In genomic region chr1:169485427-169486280, GRCh38 we compare ENCODE assay signal across 1 cellular context.
TF ChIP-seq lines count a peak whose summit lies in the region.

Gene SLC19A2, minus strand, starts transcription at chr1:169485944. Its CDS starts 178 bp downstream, at chr1:169485766.

TF ChIP-seq in HepG2, 621 proteins besides CTCF, POLR2A, EP300 and RAD21 (continued from another document and continues in another):
- TF ChIP-seq ZBTB40 (IDR thresholded peaks at IDR 0.05): no peak
- peak; percentile 59 for TF ChIP-seq ZBTB40 (CRISPR knock-in tag; IDR thresholded peaks at IDR 0.05)
- peak; percentile 92 for TF ChIP-seq NFYC (CRISPR knock-in tag; IDR thresholded peaks at IDR 0.05)
- TF ChIP-seq TOE1 (CRISPR knock-in tag; IDR thresholded peaks at IDR 0.05): no peak
- TF ChIP-seq SCMH1 (CRISPR knock-in tag; IDR thresholded peaks at IDR 0.05; ENCODE audit: borderline replicate concordance): no peak
- TF ChIP-seq NR2C2 (CRISPR knock-in tag; IDR thresholded peaks at IDR 0.05; ENCODE audit: borderline replicate concordance): peak; percentile 63
- no peak for TF ChIP-seq ZSCAN30 (CRISPR knock-in tag; IDR thresholded peaks at IDR 0.05)
- TF ChIP-seq ATF7 (IDR thresholded peaks at IDR 0.05): no peak
- 0 out of 2 replicates have a peak, but pooled peaks have one; percentile 20 for TF ChIP-seq ATF7 (CRISPR knock-in tag; IDR thresholded peaks at IDR 0.05)
- peak; percentile 15; the same call in 1 of the 2 replicates for TF ChIP-seq PAX8 (CRISPR knock-in tag; IDR thresholded peaks at IDR 0.05; ENCODE audit: borderline replicate concordance)
- TF ChIP-seq ZBTB44 (CRISPR knock-in tag; IDR thresholded peaks at IDR 0.05): no peak
- no peak for TF ChIP-seq RORA (CRISPR knock-in tag; IDR thresholded peaks at IDR 0.05)
- no peak for TF ChIP-seq ZNF7 (CRISPR knock-in tag; IDR thresholded peaks at IDR 0.05)
- TF ChIP-seq MYC (CRISPR knock-in tag; IDR thresholded peaks at IDR 0.05; ENCODE audit: borderline replicate concordance): peak; percentile 95
- TF ChIP-seq ZNF670 (CRISPR knock-in tag; IDR thresholded peaks at IDR 0.05; ENCODE audit: borderline replicate concordance): peak; percentile 80; the same call in 1 of the 2 replicates
- no peak for TF ChIP-seq ZNF484 (CRISPR knock-in tag; IDR thresholded peaks at IDR 0.05; ENCODE audit: borderline replicate concordance, low read depth)
- TF ChIP-seq FOXK2 (IDR thresholded peaks at IDR 0.05): no peak
- TF ChIP-seq CBFB (CRISPR knock-in tag; IDR thresholded peaks at IDR 0.05): peak; percentile 59; the same call in 1 of the 2 replicates
- TF ChIP-seq E2F2 (CRISPR knock-in tag; IDR thresholded peaks at IDR 0.05; ENCODE audit: borderline replicate concordance): no peak
- TF ChIP-seq ZNF496 (CRISPR knock-in tag; IDR thresholded peaks at IDR 0.05; ENCODE audit: insufficient replicate concordance): no peak
- TF ChIP-seq MIER3 (CRISPR knock-in tag; IDR thresholded peaks at IDR 0.05; ENCODE audit: borderline replicate concordance): peak; percentile 58; the same call in 1 of the 2 replicates
- peak; percentile 93 for TF ChIP-seq ZNF616 (CRISPR knock-in tag; IDR thresholded peaks at IDR 0.05; ENCODE audit: low read depth)
- no peak for TF ChIP-seq ZNF597 (CRISPR knock-in tag; IDR thresholded peaks at IDR 0.05)
- TF ChIP-seq IKZF4 (CRISPR knock-in tag; IDR thresholded peaks at IDR 0.05; ENCODE audit: borderline replicate concordance, low read depth, not compliant biosample characterization): no peak
- no peak for TF ChIP-seq NPAS2 (CRISPR knock-in tag; IDR thresholded peaks at IDR 0.05; ENCODE audit: borderline replicate concordance)
- peak; percentile 67; the same call in 1 of the 2 replicates for TF ChIP-seq ZNF574 (CRISPR knock-in tag; IDR thresholded peaks at IDR 0.05)
- 0 out of 2 replicates have a peak, but pooled peaks have one; percentile 48 for TF ChIP-seq ZNF317 (CRISPR knock-in tag; IDR thresholded peaks at IDR 0.05)
- peak; percentile 93 for TF ChIP-seq SALL1 (CRISPR knock-in tag; IDR thresholded peaks at IDR 0.05)
- no peak for TF ChIP-seq SYNCRIP (IDR thresholded peaks at IDR 0.05; ENCODE audit: insufficient read depth, low read depth, low read length)
- TF ChIP-seq ZNF784 (CRISPR knock-in tag; IDR thresholded peaks at IDR 0.05; ENCODE audit: borderline replicate concordance): no peak
- TF ChIP-seq ZNF230 (CRISPR knock-in tag; IDR thresholded peaks at IDR 0.05): peak; percentile 58; the same call in 1 of the 2 replicates
- TF ChIP-seq ZNF766 (CRISPR knock-in tag; IDR thresholded peaks at IDR 0.05; ENCODE audit: borderline replicate concordance): peak; percentile 60; the same call in 1 of the 2 replicates
- TF ChIP-seq SKIL (CRISPR knock-in tag; IDR thresholded peaks at IDR 0.05; ENCODE audit: borderline replicate concordance): 0 out of 2 replicates have a peak, but pooled peaks have one; percentile 4
